ENCODE assay signal across 10 cellular contexts in the genomic region with DNA sequence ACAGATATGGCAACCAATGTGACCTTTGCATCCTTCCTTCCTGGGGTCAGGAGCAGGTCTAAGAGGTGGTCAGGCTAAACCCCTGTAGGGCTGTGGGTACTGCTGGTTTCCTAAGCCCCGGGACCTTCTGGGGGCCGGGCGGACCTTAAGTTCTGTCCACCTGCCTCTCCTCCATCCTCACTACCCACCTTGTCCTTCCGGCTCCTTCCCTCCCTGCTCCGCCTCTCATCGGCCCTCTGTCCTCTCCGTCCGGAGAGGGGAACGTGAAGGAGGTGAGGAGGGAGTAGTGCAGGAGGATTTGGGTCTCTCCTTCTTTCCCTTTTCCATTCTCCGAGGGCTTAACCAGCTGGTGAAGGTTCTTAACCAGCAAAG. TPM values are rescaled to one million over a fixed set of nuclear protein-coding genes. Genes with fewer than 3 reads are reported as not detected.
DNase-seq lines count a peak whose midpoint lies in the region; ATAC-seq lines count a peak whose summit lies in the region.
"Had no signal": no experiment of that assay in that cellular context is flagged by ENCODE, and none has a peak within 500 bp of the region (broad histone marks: within the 10 kb centered on the region; RNA-seq: fewer than 3 reads in every experiment).

No MANE protein-coding gene starts in this region.

- H3K27ac ChIP-seq in subcutaneous abdominal adipose tissue (ENCODE audit: low read depth, low read length) = no peak overlapping the region

- peaks cover 0 to 86% (median 67%) of the 10 kb centered on the region in 5 donors for H3K36me3 ChIP-seq in subcutaneous abdominal adipose tissue (ENCODE audit: control insufficient read depth in 5 of 5, insufficient read depth in 5 of 5, low read length in 5 of 5)

- peak overlapping the region; percentile 84 for H3K4me3 Mint-ChIP-seq in activated CD8-positive, alpha-beta memory T cell treated with anti-CD3 and anti-CD28 coated beads, Interleukin-2, amount 10 ng/mL, durations not matched to agents 7 days and 5 days
- H3K4me3 Mint-ChIP-seq in effector memory CD8-positive, alpha-beta T cell = peak overlapping the region; percentile 94 to 97

- no peak for DNase-seq in activated CD8-positive, alpha-beta memory T cell treated with anti-CD3 and anti-CD28 coated beads, Interleukin-2, amount 10 ng/mL, durations not matched to agents 7 days and 5 days
- DNase-seq in activated CD8-positive, alpha-beta memory T cell treated with anti-CD3 and anti-CD28 coated beads for 24 hours = no peak
- DNase-seq in effector memory CD8-positive, alpha-beta T cell = no peak
- DNase-seq in stimulated activated CD4-positive, alpha-beta T cell treated with anti-CD3 and anti-CD28 coated beads, Interleukin-2, amount 100 ng/mL, for 48 hours = no peak
- DNase-seq in putamen (ENCODE audit: low spot score) (no peak), NCI-H187 (lab: John Stamatoyannopoulos, UW) (no peak)
- DNase-seq: ACHN, NCI-H2029 treated with DMSO at 0.1 percent for 48 hours had no signal

- H3K4me1 ChIP-seq in subcutaneous abdominal adipose tissue (ENCODE audit: control insufficient read depth in 5 of 5, insufficient read depth in 5 of 5, low read length in 5 of 5) = peaks cover 0 to 18% (median 12%) of the 10 kb centered on the region in 5 donors

- H3K9ac ChIP-seq in subcutaneous abdominal adipose tissue (ENCODE audit: low read length in 5 of 5) = peak overlapping the region in 1 of 5 donors; percentile 34

- peak; percentile 58 for ATAC-seq in activated CD8-positive, alpha-beta memory T cell treated with anti-CD3 and anti-CD28 coated beads, Interleukin-2, amount 10 ng/mL, durations not matched to agents 7 days and 5 days
- ATAC-seq in HG03354 (IDR thresholded peaks at IDR 0.05; ENCODE audit: poor library complexity, severe bottlenecking, unreplicated experiment) = peak; percentile 24
- ATAC-seq in effector memory CD8-positive, alpha-beta T cell (replicated peaks) = no peak

- peak overlapping the region; percentile 88 for H3K27ac Mint-ChIP-seq in activated CD8-positive, alpha-beta memory T cell treated with anti-CD3 and anti-CD28 coated beads, Interleukin-2, amount 10 ng/mL, durations not matched to agents 7 days and 5 days
- peak overlapping the region; percentile 94 to 95 for H3K27ac Mint-ChIP-seq in effector memory CD8-positive, alpha-beta T cell

- H3K9me3 ChIP-seq in subcutaneous abdominal adipose tissue (ENCODE audit: control insufficient read depth in 5 of 5, low read length in 5 of 5) = no peaks in the 10 kb centered on the region

- H3K4me1 Mint-ChIP-seq in activated CD8-positive, alpha-beta memory T cell treated with anti-CD3 and anti-CD28 coated beads, Interleukin-2, amount 10 ng/mL, durations not matched to agents 7 days and 5 days = peaks cover 22% of the 10 kb centered on the region
- H3K4me1 Mint-ChIP-seq in effector memory CD8-positive, alpha-beta T cell (ENCODE audit: low read depth in 2 of 2) = peaks cover 26 to 36% of the 10 kb centered on the region in 2 donors

- H3K9me3 Mint-ChIP-seq in activated CD8-positive, alpha-beta memory T cell treated with anti-CD3 and anti-CD28 coated beads, Interleukin-2, amount 10 ng/mL, durations not matched to agents 7 days and 5 days (ENCODE audit: low read depth) = no peaks in the 10 kb centered on the region
- H3K9me3 Mint-ChIP-seq in effector memory CD8-positive, alpha-beta T cell = no peaks in the 10 kb centered on the region

- CTCF ChIA-PET in activated CD8-positive, alpha-beta memory T cell treated with anti-CD3 and anti-CD28 coated beads, Interleukin-2, amount 10 ng/mL, durations not matched to agents 7 days and 5 days (lab: Charles Lee) = interaction anchor here (1.1 to 7.4 kb wide), 4 partner anchors 50 to 630 kb away, joined by 3 to 162 read pairs (median 28); no protein-coding TSS in a partner anchor

- H3K27me3 ChIP-seq in subcutaneous abdominal adipose tissue (ENCODE audit: control insufficient read depth in 5 of 5, insufficient read depth in 4 of 5, low read length in 5 of 5) = no peaks in the 10 kb centered on the region

- H3K4me3 ChIP-seq in subcutaneous abdominal adipose tissue (ENCODE audit: low read depth in 1 of 5, low read length in 5 of 5) = peak overlapping the region in 4 of 5 donors; percentile 10 to 52 (median 34)

- H3K36me3 Mint-ChIP-seq in activated CD8-positive, alpha-beta memory T cell treated with anti-CD3 and anti-CD28 coated beads, Interleukin-2, amount 10 ng/mL, durations not matched to agents 7 days and 5 days = peaks cover 25% of the 10 kb centered on the region
- H3K36me3 Mint-ChIP-seq in effector memory CD8-positive, alpha-beta T cell (ENCODE audit: insufficient read depth) = peaks cover 33% of the 10 kb centered on the region

- H3K27me3 Mint-ChIP-seq in activated CD8-positive, alpha-beta memory T cell treated with anti-CD3 and anti-CD28 coated beads, Interleukin-2, amount 10 ng/mL, durations not matched to agents 7 days and 5 days = no peaks in the 10 kb centered on the region
- H3K27me3 Mint-ChIP-seq in effector memory CD8-positive, alpha-beta T cell = no peaks in the 10 kb centered on the region

RNA-seq across cellular contexts. Expression of a gene that starts 28.3 kb away (rescaled TPM):
- 10 to 100 TPM; 56.9 to 66.9 TPM for total RNA-seq in activated CD8-positive, alpha-beta memory T cell treated with anti-CD3 and anti-CD28 coated beads, Interleukin-2, amount 10 ng/mL, durations not matched to agents 7 days and 5 days

RNA-seq across cellular contexts. Expression of a gene that starts 40.5 kb away (rescaled TPM):
- total RNA-seq in activated CD8-positive, alpha-beta memory T cell treated with anti-CD3 and anti-CD28 coated beads, Interleukin-2, amount 10 ng/mL, durations not matched to agents 7 days and 5 days = 10 to 100 TPM; 42.2 to 57.9 TPM
